In the genomic region with DNA sequence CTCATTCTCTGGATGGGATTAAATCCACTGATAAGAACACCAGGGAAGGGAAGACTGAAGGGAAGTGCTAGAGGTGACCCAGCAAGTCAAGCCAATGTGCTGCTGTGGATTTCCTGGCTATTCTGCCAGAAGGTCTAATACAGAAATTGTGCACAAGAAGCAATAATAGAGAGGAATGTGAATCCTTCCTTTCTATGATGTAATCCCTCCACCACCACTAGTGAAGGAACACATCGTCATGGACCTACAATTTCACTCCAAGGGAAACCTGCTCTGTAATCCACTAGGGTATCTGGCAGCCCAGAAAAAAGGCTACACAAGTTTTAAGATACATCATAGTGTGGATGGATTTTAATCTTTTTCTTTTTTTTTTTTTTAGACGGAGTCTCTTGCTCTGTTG, we compare ENCODE assay signal across 28 cellular contexts. TPM values are rescaled to one million over a fixed set of nuclear protein-coding genes. Genes with fewer than 3 reads are reported as not detected.
DNase-seq lines count a peak whose midpoint lies in the region; ATAC-seq and TF ChIP-seq lines count a peak whose summit lies in the region.
"Had no signal": no experiment of that assay in that cellular context is flagged by ENCODE, and none has a peak within 500 bp of the region (broad histone marks: within the 10 kb centered on the region; RNA-seq: fewer than 3 reads in every experiment).

No MANE protein-coding gene starts in this region.

- H3K27me3 Mint-ChIP-seq in stimulated activated memory B cell treated with anti-CD40 and anti-IgM and Interleukin-4, amounts not matched to agents 10 μg/mL and 1 μg/mL and 100 μg/mL, for 72 hours, result no peaks in the 10 kb centered on the region
- H3K27me3 Mint-ChIP-seq: activated naive CD4-positive, alpha-beta T cell treated with anti-CD3 and anti-CD28 coated beads, Interleukin-2, amount 10 ng/mL, durations not matched to agents 7 days and 5 days had no signal

- WGBS in GM23248 (ENCODE audit: low coverage in 1 of 2, low lambda C conversion rate in 2 of 2, missing lambda C conversion rate in 2 of 2), 2 experiments, result 32 to 39% methylated on average over 2 of the region's 2 CpGs

- H3K27me3 ChIP-seq in GM23248 (replicated peaks; ENCODE audit: insufficient read depth), result no peaks in the 10 kb centered on the region
- no peaks in the 10 kb centered on the region for H3K27me3 ChIP-seq in SU-DHL-6 (ENCODE audit: low read length)
- no peaks in the 10 kb centered on the region for H3K27me3 ChIP-seq in right atrium auricular region
- H3K27me3 ChIP-seq: left lung, right lobe of liver, tibial artery had no signal

- H4K20me1 ChIP-seq in GM23248 (ENCODE audit: insufficient read depth), result no peaks in the 10 kb centered on the region
- H4K20me1 ChIP-seq in SU-DHL-6 (ENCODE audit: low read depth, low read length), result no peaks in the 10 kb centered on the region

- H3K79me2 ChIP-seq in GM23248 (ENCODE audit: insufficient read depth) (no peaks in the 10 kb centered on the region), SU-DHL-6 (ENCODE audit: insufficient read depth, low read length) (no peaks in the 10 kb centered on the region)

- peaks cover 28% of the 10 kb centered on the region for H3K36me3 Mint-ChIP-seq in stimulated activated memory B cell treated with anti-CD40 and anti-IgM and Interleukin-4, amounts not matched to agents 10 μg/mL and 1 μg/mL and 100 μg/mL, for 72 hours

- peaks cover 49% of the 10 kb centered on the region for H3K4me1 Mint-ChIP-seq in stimulated activated memory B cell treated with anti-CD40 and anti-IgM and Interleukin-4, amounts not matched to agents 10 μg/mL and 1 μg/mL and 100 μg/mL, for 72 hours
- H3K4me1 Mint-ChIP-seq: activated naive CD4-positive, alpha-beta T cell treated with anti-CD3 and anti-CD28 coated beads, Interleukin-2, amount 10 ng/mL, durations not matched to agents 7 days and 5 days; immature natural killer cell had no signal

- H3K4me3 Mint-ChIP-seq in stimulated activated memory B cell treated with anti-CD40 and anti-IgM and Interleukin-4, amounts not matched to agents 10 μg/mL and 1 μg/mL and 100 μg/mL, for 72 hours, result no peak overlapping the region
- H3K4me3 Mint-ChIP-seq: activated naive CD4-positive, alpha-beta T cell treated with anti-CD3 and anti-CD28 coated beads, Interleukin-2, amount 10 ng/mL, durations not matched to agents 7 days and 5 days; CD14-positive monocyte; immature natural killer cell had no signal

- H3K4me2 ChIP-seq in GM23248 (ENCODE audit: unreplicated experiment) (no peak overlapping the region), SU-DHL-6 (ENCODE audit: low read depth, low read length, poor library complexity, severe bottlenecking) (no peak overlapping the region)

- H3K9me3 ChIP-seq in GM23248 (ENCODE audit: low read depth) (no peaks in the 10 kb centered on the region), SU-DHL-6 (ENCODE audit: insufficient read depth, low read length) (no peaks in the 10 kb centered on the region), right atrium auricular region (no peaks in the 10 kb centered on the region)
- H3K9me3 ChIP-seq: left lung, right lobe of liver, tibial artery had no signal

- peak overlapping the region; percentile 73 for H3K27ac Mint-ChIP-seq in stimulated activated memory B cell treated with anti-CD40 and anti-IgM and Interleukin-4, amounts not matched to agents 10 μg/mL and 1 μg/mL and 100 μg/mL, for 72 hours
- H3K27ac Mint-ChIP-seq: activated naive CD4-positive, alpha-beta T cell treated with anti-CD3 and anti-CD28 coated beads, Interleukin-2, amount 10 ng/mL, durations not matched to agents 7 days and 5 days; immature natural killer cell had no signal

- peak; percentile 52 for DNase-seq in GM23248
- peak; percentile 14 for DNase-seq in fibroblast of mammary gland (ENCODE audit: low read depth)
- DNase-seq in right atrium auricular region (ENCODE audit: low spot score), result no peak
- no peak for DNase-seq in stimulated activated CD4-positive, alpha-beta T cell treated with anti-CD3 and anti-CD28 coated beads, Interleukin-2, amount 100 ng/mL, for 48 hours
- DNase-seq: activated CD4-positive, alpha-beta T cell treated with anti-CD3 and anti-CD28 coated beads, Interleukin-2, amount 50 U/mL, for 48 hours; activated CD4-positive, CD25-positive, alpha-beta regulatory T cell treated with anti-CD3 and anti-CD28 coated beads, Interleukin-2, amount 50 U/mL, for 72 hours; activated naive CD4-positive, alpha-beta T cell treated with anti-CD3 and anti-CD28 coated beads, Interleukin-2, amount 10 ng/mL, durations not matched to agents 7 days and 5 days; amygdala; DMS79; immature natural killer cell; KBM-7; left lung; mesendoderm; NCI-H1092 treated with DMSO at 0.1 percent for 48 hours; NCI-H1694 treated with DMSO at 0.1 percent for 48 hours; NCI-H2171; NCI-H510A; right lobe of liver; RPMI8226; tibial artery had no signal

- no peaks in the 10 kb centered on the region for H3K9me3 Mint-ChIP-seq in stimulated activated memory B cell treated with anti-CD40 and anti-IgM and Interleukin-4, amounts not matched to agents 10 μg/mL and 1 μg/mL and 100 μg/mL, for 72 hours
- H3K9me3 Mint-ChIP-seq: activated naive CD4-positive, alpha-beta T cell treated with anti-CD3 and anti-CD28 coated beads, Interleukin-2, amount 10 ng/mL, durations not matched to agents 7 days and 5 days; CD14-positive monocyte; immature natural killer cell had no signal

- H3F3A ChIP-seq in GM23248 (ENCODE audit: insufficient read depth) (no peaks in the 10 kb centered on the region), SU-DHL-6 (ENCODE audit: insufficient read depth) (peaks cover 23% of the 10 kb centered on the region)

- H3K36me3 ChIP-seq in GM23248 (ENCODE audit: low read depth) (peaks cover 22% of the 10 kb centered on the region), SU-DHL-6 (ENCODE audit: low read length) (no peaks in the 10 kb centered on the region), right atrium auricular region (peaks cover 48% of the 10 kb centered on the region)

- no peak overlapping the region for H3K4me3 ChIP-seq in GM23248
- H3K4me3 ChIP-seq in SU-DHL-6 (ENCODE audit: insufficient read depth, low read length, poor library complexity, severe bottlenecking), result no peak overlapping the region
- no peak overlapping the region for H3K4me3 ChIP-seq in fibroblast of mammary gland (ENCODE audit: control insufficient read depth, low read depth, low read length)
- H3K4me3 ChIP-seq in right atrium auricular region, result no peak overlapping the region
- H3K4me3 ChIP-seq: left lung, right lobe of liver, tibial artery had no signal

- no peak for ATAC-seq in stimulated activated memory B cell treated with anti-CD40 and anti-IgM and Interleukin-4, amounts not matched to agents 10 μg/mL and 1 μg/mL and 100 μg/mL, for 72 hours
- ATAC-seq in HG03442 (IDR thresholded peaks at IDR 0.05; ENCODE audit: unreplicated experiment), result no peak
- ATAC-seq: left lung, right lobe of liver had no signal

- no peak for TF ChIP-seq CTCF in SU-DHL-6 (IDR thresholded peaks at IDR 0.05; ENCODE audit: insufficient read depth, low read length, poor library complexity, severe bottlenecking)
- TF ChIP-seq CTCF in fibroblast of mammary gland (conservative IDR thresholded peaks at IDR 0.05; ENCODE audit: control insufficient read depth, insufficient read depth, low read depth, low read length), result no peak
- TF ChIP-seq CTCF in right atrium auricular region (IDR thresholded peaks at IDR 0.05), result no peak

- H3K9ac ChIP-seq in GM23248 (no peak overlapping the region), SU-DHL-6 (ENCODE audit: low read length) (no peak overlapping the region)

- in situ Hi-C loops in GM23248 (cut with MboI), result no loop called here

- no peak overlapping the region for H2AFZ ChIP-seq in GM23248
- H2AFZ ChIP-seq in SU-DHL-6 (ENCODE audit: low read depth, low read length, severe bottlenecking), result no peak overlapping the region

- H3K9me2 ChIP-seq in GM23248 (ENCODE audit: insufficient read depth), result no peaks in the 10 kb centered on the region
- H3K9me2 ChIP-seq in SU-DHL-6 (replicated peaks; ENCODE audit: insufficient read depth, low read length), result no peaks in the 10 kb centered on the region

- H3K4me1 ChIP-seq in GM23248 (ENCODE audit: insufficient read depth) (no peaks in the 10 kb centered on the region), right atrium auricular region (no peaks in the 10 kb centered on the region)
- H3K4me1 ChIP-seq: left lung, tibial artery had no signal

- H3K27ac ChIP-seq in GM23248 (no peak overlapping the region), SU-DHL-6 (ENCODE audit: low read depth, low read length) (peak overlapping the region; percentile 69), right atrium auricular region (no peak overlapping the region)
- H3K27ac ChIP-seq: left lung, right lobe of liver, tibial artery had no signal

RNA-seq across cellular contexts. Expression of a gene that starts 17.4 kb away (rescaled TPM):
- not detected in 2 replicates for total RNA-seq in GM23248 (2014; rRNA removed; shearing (Covaris generic))
- not detected in 2 replicates for polyA plus RNA-seq in GM23248 (2016; fragmentation: Nextera tagmentation; extraction: Ambion mirVana)
- under 1 TPM in 1 of 2 donors, not detected in 1; 0.51 TPM for total RNA-seq in right atrium auricular region
- total RNA-seq: cerebellum; fibroblast of lung; myocyte; T-helper 1 cell treated with Interleukin-12 subunit alpha and Interleukin-12 subunit beta and Interleukin-4 antibody, amounts not matched to agents 30 ng/mL and 1 ng/mL, for 36 hours had no signal
- polyA plus RNA-seq: CD14-positive monocyte, fibroblast of lung had no signal

RNA-seq across cellular contexts. Expression of a gene that starts 22.2 kb away (rescaled TPM):
- total RNA-seq in GM23248 (2014; rRNA removed; shearing (Covaris generic)), result 16.2 and 23.2 TPM in 2 replicates
- polyA plus RNA-seq in GM23248 (2016; fragmentation: Nextera tagmentation; extraction: Ambion mirVana), result 21.2 and 25.1 TPM in 2 replicates
- 10 to 100 TPM; 12.9 to 17.4 TPM for total RNA-seq in right atrium auricular region

RNA-seq across cellular contexts. Expression of a gene that starts 32.8 kb away (rescaled TPM):
- total RNA-seq in GM23248 (2014; rRNA removed; shearing (Covaris generic)), result not detected in 2 replicates
- not detected in 2 replicates for polyA plus RNA-seq in GM23248 (2016; fragmentation: Nextera tagmentation; extraction: Ambion mirVana)
- total RNA-seq in right atrium auricular region, result under 1 TPM; 0.55 to 0.82 TPM
- polyA plus RNA-seq: CD14-positive monocyte, fibroblast of lung, immature natural killer cell had no signal

RNA-seq across cellular contexts. Expression of a gene that starts 54.4 kb away (rescaled TPM):
- 8.1 and 9.5 TPM in 2 replicates for total RNA-seq in GM23248 (2014; rRNA removed; shearing (Covaris generic))
- polyA plus RNA-seq in GM23248 (2016; fragmentation: Nextera tagmentation; extraction: Ambion mirVana), result 1.8 and 2.1 TPM in 2 replicates
- total RNA-seq in right atrium auricular region, result 1 to 10 TPM; 7.3 to 8.9 TPM
- polyA plus RNA-seq: CD14-positive monocyte had no signal

Comparison
In these comparisons a context has a peak if more than half of its experiments do, and no peak if none do; other contexts are left out.
1. DNase-seq: peak in GM23248 (single experiment) and fibroblast of mammary gland (single experiment); none in right atrium auricular region (single experiment) and stimulated activated CD4-positive, alpha-beta T cell treated with anti-CD3 and anti-CD28 coated beads, Interleukin-2, amount 100 ng/mL, for 48 hours (0 of 2).